Comparison of ENCODE assay signal across 24 cellular contexts in the genomic region with DNA sequence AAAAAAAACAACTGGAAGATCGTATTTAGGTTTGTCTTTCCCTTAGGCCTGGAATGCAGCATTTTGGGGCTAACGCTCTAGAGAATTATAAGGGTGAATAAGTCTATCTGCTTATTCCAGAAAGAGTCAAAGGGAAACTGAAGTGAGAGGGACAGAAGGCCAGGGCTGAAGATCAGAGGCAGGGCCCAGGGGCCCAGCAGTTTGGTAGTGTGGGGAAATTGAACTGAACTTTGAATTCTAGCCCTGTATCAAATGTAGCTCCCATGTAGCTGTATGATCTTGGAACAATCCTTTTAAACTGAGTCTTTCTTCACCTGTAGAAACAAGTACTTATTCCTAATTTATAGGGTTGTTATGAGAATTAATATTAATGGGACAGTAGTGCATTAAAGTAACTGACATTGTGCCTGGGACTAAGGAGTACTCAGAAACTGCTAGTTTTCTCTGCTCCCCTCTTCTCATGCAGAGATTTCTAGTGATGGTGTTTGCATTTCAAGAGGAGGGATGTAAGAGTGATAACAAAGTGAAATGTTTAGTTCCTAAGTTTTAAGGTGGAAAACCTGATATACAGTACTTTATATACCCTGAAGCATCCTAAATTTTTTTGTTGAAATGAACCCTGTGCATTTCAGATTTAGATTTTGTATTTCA. TPM values are rescaled to one million over a fixed set of nuclear protein-coding genes. Genes with fewer than 3 reads are reported as not detected.
DNase-seq lines count a peak whose midpoint lies in the region; ATAC-seq and TF ChIP-seq lines count a peak whose summit lies in the region.
"Had no signal": no experiment of that assay in that cellular context is flagged by ENCODE, and none has a peak within 500 bp of the region (broad histone marks: within the 10 kb centered on the region; RNA-seq: fewer than 3 reads in every experiment).

No MANE protein-coding gene starts in this region.

- H2BK15ac ChIP-seq in H9 (ENCODE audit: low read depth, low read length), result no peak overlapping the region

- WGBS in H9 (ENCODE audit: extremely low coverage, insufficient read length, low lambda C conversion rate), result no CpG with 5 or more reads among the region's 2 CpGs

- H3K4me3 Mint-ChIP-seq in H9, result peak overlapping the region in 1 of 2 experiments; percentile 57; a peak in 3 of 5 replicates
- H3K4me3 Mint-ChIP-seq in neural progenitor cell, result no peak overlapping the region
- H3K4me3 Mint-ChIP-seq: CD4-positive, alpha-beta memory T cell had no signal

- no peak overlapping the region for H4K5ac ChIP-seq in H9 (ENCODE audit: insufficient read length, low read depth, low read length)

- BruUV-seq in A673 (replicated peaks; lab: Mats Ljungman, UMichigan), result no TSS peak

- no peak overlapping the region for H2AK5ac ChIP-seq in H9 (ENCODE audit: insufficient read length, low read length)

- H3K9ac ChIP-seq in H9 (ENCODE audit: extremely low read depth, insufficient read length, low read length) (no peak overlapping the region), SK-N-MC (ENCODE audit: insufficient read length) (no peak overlapping the region), iPS-18a (ENCODE audit: low read length) (peak overlapping the region; percentile 6), neural progenitor cell (no peak overlapping the region)
- H3K9ac ChIP-seq: BLaER1 treated with 17β-estradiol and CSF1 and Interleukin-3, amounts not matched to agents 10 nM and 100 nM; SK-N-SH had no signal

- H3K36me3 ChIP-seq in SK-N-MC (ENCODE audit: insufficient read depth, low read length) (no peaks in the 10 kb centered on the region), iPS-18a (ENCODE audit: control insufficient read depth, low read depth, low read length) (no peaks in the 10 kb centered on the region), neural progenitor cell (no peaks in the 10 kb centered on the region), A673 (ENCODE audit: insufficient read depth, low read length, poor library complexity, severe bottlenecking) (no peaks in the 10 kb centered on the region)
- H3K36me3 ChIP-seq: BLaER1 treated with 17β-estradiol and CSF1 and Interleukin-3, amounts not matched to agents 10 nM and 100 nM had no signal

- POLR2A ChIA-PET in A673 (lab: Charles Lee; ENCODE audit: low non-redundant PET), result no interaction called here

- no peak overlapping the region for H3K4ac ChIP-seq in H9 (ENCODE audit: low read depth, low read length)

- H3T11ph ChIP-seq in H9 (ENCODE audit: low read length), result no peak overlapping the region

- no peak overlapping the region for H3K14ac ChIP-seq in H9 (ENCODE audit: insufficient read depth, low read length)

- H3K36me3 Mint-ChIP-seq in H9 (ENCODE audit: insufficient read depth in 1 of 3, low read depth in 3 of 3), result peaks cover 0 to 6% (median 0%) of the 10 kb centered on the region in 3 experiments; a peak in 2 of 7 replicates
- peaks cover 18% of the 10 kb centered on the region for H3K36me3 Mint-ChIP-seq in neural progenitor cell
- H3K36me3 Mint-ChIP-seq: CD4-positive, alpha-beta memory T cell had no signal

- H3K79me1 ChIP-seq in H9 (ENCODE audit: insufficient read depth, low read depth, low read length, poor library complexity, severe bottlenecking), result no peaks in the 10 kb centered on the region

- H3K18ac ChIP-seq in H9 (ENCODE audit: insufficient read length, low read depth, low read length), result no peak overlapping the region

- no peak overlapping the region for H2BK5ac ChIP-seq in H9 (ENCODE audit: insufficient read length, low read length)

- H4K8ac ChIP-seq in H9 (replicated peaks; ENCODE audit: insufficient read length, low read depth, low read length), result no peak overlapping the region

- H3K23ac ChIP-seq in H9 (ENCODE audit: insufficient read length, low read depth, low read length), result no peak overlapping the region

- H3K27me3 Mint-ChIP-seq in H9 (ENCODE audit: low read depth) (no peaks in the 10 kb centered on the region), neural progenitor cell (ENCODE audit: insufficient read depth, low read depth) (peaks cover 2% of the 10 kb centered on the region)

- CTCF ChIA-PET in A673 (lab: Charles Lee), result no interaction called here

- H2BK20ac ChIP-seq in H9 (ENCODE audit: low read depth, low read length, poor library complexity, severe bottlenecking), result no peak overlapping the region

- intact Hi-C loops in A673 (cut with micrococcal nuclease; ENCODE audit: unreplicated experiment), result no loop called here

- H3K4me2 ChIP-seq in H9 (ENCODE audit: insufficient read depth, insufficient read length, low read length) (no peak overlapping the region), neural progenitor cell (peak overlapping the region; percentile 4)
- H3K4me2 ChIP-seq: BLaER1 treated with 17β-estradiol and CSF1 and Interleukin-3, amounts not matched to agents 10 nM and 100 nM; PC-9; SK-N-SH had no signal

- DNase-seq in H9 (no peak), SK-N-MC (ENCODE audit: low read depth, low spot score) (no peak), neural progenitor cell (ENCODE audit: low spot score) (no peak), A673 (ENCODE audit: low spot score) (no peak), NCI-H146 treated with DMSO at 0.1 percent for 48 hours (lab: John Stamatoyannopoulos, UW; ENCODE audit: unreplicated experiment) (no peak)
- DNase-seq: Calu3; CD4-positive, alpha-beta memory T cell; DMS153; HCEC 1CT; KBM-7; MM.1S; NCI-H1048; NCI-H1436; NCI-H1930; NCI-H226; NCI-H510A treated with DMSO at 0.1 percent for 48 hours; NCI-H748 treated with DMSO at 0.1 percent for 48 hours; PC-9; RPMI8226; SHP77 treated with DMSO at 0.1 percent for 48 hours; SK-N-SH had no signal

- no peak overlapping the region for H3K56ac ChIP-seq in H9 (ENCODE audit: insufficient read length, low read depth, low read length)

- no peaks in the 10 kb centered on the region for H3K23me2 ChIP-seq in H9 (ENCODE audit: insufficient read length, low read depth, low read length, poor library complexity, severe bottlenecking)

- H3K4me1 ChIP-seq in H9 (ENCODE audit: insufficient read depth, low read length), result peaks cover 7% of the 10 kb centered on the region; the same call in 1 of the 2 replicates
- peaks cover 33% of the 10 kb centered on the region for H3K4me1 ChIP-seq in iPS-18a (ENCODE audit: control insufficient read depth, low read depth, low read length)
- peaks cover 8% of the 10 kb centered on the region for H3K4me1 ChIP-seq in neural progenitor cell
- peaks cover 5% of the 10 kb centered on the region for H3K4me1 ChIP-seq in A673 (ENCODE audit: insufficient read depth, low read length, poor library complexity, severe bottlenecking)
- H3K4me1 ChIP-seq: BLaER1 treated with 17β-estradiol and CSF1 and Interleukin-3, amounts not matched to agents 10 nM and 100 nM had no signal

- H3K4me1 Mint-ChIP-seq in H9 (peaks cover 47 to 49% of the 10 kb centered on the region in 2 experiments), neural progenitor cell (peaks cover 28% of the 10 kb centered on the region)
- H3K4me1 Mint-ChIP-seq: CD4-positive, alpha-beta memory T cell had no signal

- H2BK12ac ChIP-seq in H9 (ENCODE audit: insufficient read length, low read depth, low read length), result no peak overlapping the region

- peaks cover 3% of the 10 kb centered on the region; the same call in 1 of the 2 replicates for H3K79me2 ChIP-seq in H9 (ENCODE audit: insufficient read depth, low read length)
- peaks cover 13% of the 10 kb centered on the region for H3K79me2 ChIP-seq in neural progenitor cell (ENCODE audit: low read depth)

- no peak for TF ChIP-seq CTCF in H9 (conservative IDR thresholded peaks at IDR 0.05)
- no peak for TF ChIP-seq CTCF in neural progenitor cell (IDR thresholded peaks at IDR 0.05)
- no peak for TF ChIP-seq CTCF in A673 (conservative IDR thresholded peaks at IDR 0.05; ENCODE audit: low read depth, low read length)

- no peak overlapping the region for H4K91ac ChIP-seq in H9 (ENCODE audit: insufficient read length, low read depth, low read length)

- H2AFZ ChIP-seq in H9 (ENCODE audit: low read length) (no peak overlapping the region), neural progenitor cell (replicated peaks) (no peak overlapping the region)
- H2AFZ ChIP-seq: PC-9 had no signal

- ATAC-seq in HG02840 (IDR thresholded peaks at IDR 0.05; ENCODE audit: low FRiP score, unreplicated experiment), result no peak

- H2BK120ac ChIP-seq in H9 (ENCODE audit: low read depth, low read length, poor library complexity, severe bottlenecking), result no peak overlapping the region

- H3K27ac Mint-ChIP-seq in H9 (peak overlapping the region; percentile 74 to 91 (median 81)), neural progenitor cell (peak overlapping the region; percentile 73)

- H4K20me1 ChIP-seq in H9 (ENCODE audit: control insufficient read depth, insufficient read depth, insufficient read length) (no peaks in the 10 kb centered on the region), neural progenitor cell (ENCODE audit: low read depth) (no peaks in the 10 kb centered on the region)
- H4K20me1 ChIP-seq: BLaER1 treated with 17β-estradiol and CSF1 and Interleukin-3, amounts not matched to agents 10 nM and 100 nM had no signal

- H3K9me3 Mint-ChIP-seq in H9 (no peaks in the 10 kb centered on the region), neural progenitor cell (peaks cover 10% of the 10 kb centered on the region)
- H3K9me3 Mint-ChIP-seq: CD4-positive, alpha-beta memory T cell had no signal

- H3K27me3 ChIP-seq in H9 (ENCODE audit: insufficient read depth, low read length) (no peaks in the 10 kb centered on the region), iPS-18a (ENCODE audit: control insufficient read depth, insufficient read depth, low read length) (no peaks in the 10 kb centered on the region), neural progenitor cell (no peaks in the 10 kb centered on the region), A673 (replicated peaks; ENCODE audit: insufficient read depth, low read depth, low read length, poor library complexity) (no peaks in the 10 kb centered on the region)
- H3K27me3 ChIP-seq: BLaER1 treated with 17β-estradiol and CSF1 and Interleukin-3, amounts not matched to agents 10 nM and 100 nM had no signal

- no peak overlapping the region for H3K4me3 ChIP-seq in SK-N-MC
- no peak overlapping the region for H3K4me3 ChIP-seq in iPS-18a (ENCODE audit: low read length)
- no peak overlapping the region for H3K4me3 ChIP-seq in neural progenitor cell
- no peak overlapping the region for H3K4me3 ChIP-seq in A673 (ENCODE audit: low read depth, low read length, poor library complexity, severe bottlenecking)
- H3K4me3 ChIP-seq: BLaER1 treated with 17β-estradiol and CSF1 and Interleukin-3, amounts not matched to agents 10 nM and 100 nM; PC-9 had no signal

- H3K9me3 ChIP-seq in H9 (ENCODE audit: control insufficient read depth, low read depth, low read length) (no peaks in the 10 kb centered on the region), SK-N-MC (ENCODE audit: low read depth, low read length) (no peaks in the 10 kb centered on the region), iPS-18a (ENCODE audit: control insufficient read depth, low read depth, low read length) (no peaks in the 10 kb centered on the region), neural progenitor cell (ENCODE audit: low read depth) (no peaks in the 10 kb centered on the region), A673 (ENCODE audit: low read depth, low read length, poor library complexity, severe bottlenecking) (no peaks in the 10 kb centered on the region)
- H3K9me3 ChIP-seq: BLaER1 treated with 17β-estradiol and CSF1 and Interleukin-3, amounts not matched to agents 10 nM and 100 nM; SK-N-SH had no signal

- H3K27ac ChIP-seq in H9 (ENCODE audit: insufficient read length, low read depth, low read length) (peak overlapping the region; percentile 71), SK-N-MC (peak overlapping the region; percentile 39; the same call in 1 of the 2 replicates), iPS-18a (ENCODE audit: low read length) (no peak overlapping the region), neural progenitor cell (no peak overlapping the region), A673 (ENCODE audit: low read depth, low read length, poor library complexity, severe bottlenecking) (no peak overlapping the region)
- H3K27ac ChIP-seq: BLaER1 treated with 17β-estradiol and CSF1 and Interleukin-3, amounts not matched to agents 10 nM and 100 nM; PC-9 had no signal

- no peaks in the 10 kb centered on the region for H3F3A ChIP-seq in neural progenitor cell (ENCODE audit: low read depth)

RNA-seq across cellular contexts. Expression of gene STOX2, which starts 30.4 kb away (rescaled TPM):
- total RNA-seq in H9 (2021) (27.5 and 28.2 TPM in 2 replicates), neural progenitor cell (ENCODE audit: low replicate concordance) (11.6 and 13.3 TPM in 2 replicates), A673 (2021) (2.5 and 2.9 TPM in 2 replicates)
- total RNA-seq: CD4-positive, alpha-beta memory T cell had no signal

Comparison
In these comparisons a context has a peak if more than half of its experiments do, and no peak if none do; other contexts are left out.
1. H3K27ac ChIP-seq: peak in H9 (single experiment) and SK-N-MC (single experiment); none in iPS-18a (single experiment), neural progenitor cell (single experiment) and A673 (single experiment).